Comparison of ENCODE assay signal across 18 cellular contexts in genomic region chr20:50374541-50375078, GRCh38.
DNase-seq lines count a peak whose midpoint lies in the region; ATAC-seq, FAIRE-seq and TF ChIP-seq lines count a peak whose summit lies in the region.
"Had no signal": no experiment of that assay in that cellular context is flagged by ENCODE, and none has a peak within 500 bp of the region (broad histone marks: within the 10 kb centered on the region; RNA-seq: fewer than 3 reads in every experiment).

No MANE protein-coding gene starts in this region.

- H3K27ac ChIP-seq in RWPE2 (ENCODE audit: poor library complexity, severe bottlenecking): peak overlapping the region; percentile 42
- H3K27ac ChIP-seq in small intestine (ENCODE audit: low read depth in 1 of 2, low read length in 1 of 2): peak overlapping the region in 1 of 2 donors; percentile 4
- H3K27ac ChIP-seq: C4-2B had no signal

- no peak for TF ChIP-seq CTCF in Calu3 (IDR thresholded peaks at IDR 0.05; ENCODE audit: unreplicated experiment)
- no peak for TF ChIP-seq CTCF in RWPE2 (IDR thresholded peaks at IDR 0.05; ENCODE audit: poor library complexity, severe bottlenecking)

- H3K36me3 ChIP-seq in RWPE2 (ENCODE audit: low read depth) (no peaks in the 10 kb centered on the region), small intestine (ENCODE audit: control insufficient read depth in 2 of 2, insufficient read depth in 2 of 2, low read length in 2 of 2) (no peaks in the 10 kb centered on the region)

- no TSS peak for BruUV-seq in Calu3 (replicated peaks; lab: Mats Ljungman, UMichigan)

- peaks cover 52% of the 10 kb centered on the region for H3K4me1 ChIP-seq in RWPE2 (ENCODE audit: insufficient read depth, poor library complexity, severe bottlenecking)
- H3K4me1 ChIP-seq in small intestine (ENCODE audit: control insufficient read depth in 2 of 2, insufficient read depth in 1 of 2, low read depth in 1 of 2, low read length in 1 of 2): peaks cover 6 to 10% of the 10 kb centered on the region in 2 donors

- FAIRE-seq in HTR-8/SVneo (lab: Jason Lieb, UNC): peak; percentile 63
- no peak for FAIRE-seq in small intestine (lab: Jason Lieb, UNC)
- FAIRE-seq: A204.1, H54 had no signal

- H3K27ac Mint-ChIP-seq in Calu3 (ENCODE audit: unreplicated experiment): peak overlapping the region; percentile 56
- H3K27ac Mint-ChIP-seq: CD4-positive, alpha-beta T cell; GM23338; HFFc6 had no signal

- H3K9me3 Mint-ChIP-seq in Calu3 (ENCODE audit: low read depth, unreplicated experiment): no peaks in the 10 kb centered on the region
- H3K9me3 Mint-ChIP-seq: CD4-positive, alpha-beta T cell; GM23338; HFFc6 had no signal

- DNase-seq in Calu3 (no peak), HTR-8/SVneo (ENCODE audit: insufficient read length, low spot score) (no peak), RWPE2 (ENCODE audit: low spot score) (no peak), small intestine (peak; percentile 71), GM19238 (ENCODE audit: insufficient read length, low spot score) (no peak)
- DNase-seq: AML-193; Caco-2; CD4-positive, alpha-beta T cell; DMS79 treated with DMSO at 0.1 percent for 48 hours; GF-D8; HCEC 1CT; HFFc6 had no signal

- no peaks in the 10 kb centered on the region for H3K9me3 ChIP-seq in RWPE2 (ENCODE audit: severe bottlenecking)
- no peaks in the 10 kb centered on the region for H3K9me3 ChIP-seq in small intestine (ENCODE audit: control insufficient read depth, low read depth)
- H3K9me3 ChIP-seq: Caco-2 had no signal

- intact Hi-C loops in Calu3 (cut with micrococcal nuclease; ENCODE audit: unreplicated experiment): no loop called here

- H3K36me3 Mint-ChIP-seq in Calu3 (ENCODE audit: insufficient read depth, unreplicated experiment): peaks cover 16% of the 10 kb centered on the region

- ATAC-seq in RWPE2 (ENCODE audit: low read depth): no peak
- ATAC-seq in GM18867 (IDR thresholded peaks at IDR 0.05; ENCODE audit: unreplicated experiment): no peak
- ATAC-seq in HG03457 (IDR thresholded peaks at IDR 0.05; ENCODE audit: unreplicated experiment): no peak
- ATAC-seq: GM23338 had no signal

- H3K4me3 ChIP-seq in RWPE2 (ENCODE audit: severe bottlenecking) (no peak overlapping the region), small intestine (ENCODE audit: low read depth in 1 of 2, low read length in 2 of 2) (no peak overlapping the region)
- H3K4me3 ChIP-seq: GM23338 had no signal

- CTCF ChIA-PET in Calu3 (lab: Charles Lee): interaction anchor here (0.6 kb wide), 1 partner anchor 304 kb away, joined by 3 read pairs; no protein-coding TSS in a partner anchor

- H3K27me3 Mint-ChIP-seq in Calu3 (ENCODE audit: unreplicated experiment): no peaks in the 10 kb centered on the region
- H3K27me3 Mint-ChIP-seq: CD4-positive, alpha-beta T cell had no signal

- H3K4me3 Mint-ChIP-seq in Calu3 (ENCODE audit: low read depth, unreplicated experiment): no peak overlapping the region
- H3K4me3 Mint-ChIP-seq: CD4-positive, alpha-beta T cell; GM23338; HFFc6 had no signal

- H3K27me3 ChIP-seq in RWPE2 (ENCODE audit: insufficient read depth, poor library complexity, severe bottlenecking) (no peaks in the 10 kb centered on the region), small intestine (ENCODE audit: control insufficient read depth in 2 of 2, insufficient read depth in 2 of 2, low read length in 2 of 2) (no peaks in the 10 kb centered on the region)

- H3K4me1 Mint-ChIP-seq in Calu3 (ENCODE audit: low read depth, unreplicated experiment): peaks cover 70% of the 10 kb centered on the region
- H3K4me1 Mint-ChIP-seq: GM23338 had no signal

- 35 to 67% (median 47%) methylated on average over 4 of the region's 4 CpGs for WGBS in small intestine, 3 donors
